In genomic region chr19:50280074-50280473, GRCh38 we compare ENCODE assay signal across 1 cellular context.
TF ChIP-seq lines count a peak whose summit lies in the region.

No MANE protein-coding gene starts in this region.

TF ChIP-seq in A549, 52 proteins besides CTCF, POLR2A, EP300 and RAD21 (continued from another document):
- TF ChIP-seq ELK1 (IDR thresholded peaks at IDR 0.05; ENCODE audit: low read depth, low read length) (no peak), EHF (CRISPR knock-in tag; IDR thresholded peaks at IDR 0.05) (no peak)
